ENCODE assay signal across 8 cellular contexts in the genomic region with DNA sequence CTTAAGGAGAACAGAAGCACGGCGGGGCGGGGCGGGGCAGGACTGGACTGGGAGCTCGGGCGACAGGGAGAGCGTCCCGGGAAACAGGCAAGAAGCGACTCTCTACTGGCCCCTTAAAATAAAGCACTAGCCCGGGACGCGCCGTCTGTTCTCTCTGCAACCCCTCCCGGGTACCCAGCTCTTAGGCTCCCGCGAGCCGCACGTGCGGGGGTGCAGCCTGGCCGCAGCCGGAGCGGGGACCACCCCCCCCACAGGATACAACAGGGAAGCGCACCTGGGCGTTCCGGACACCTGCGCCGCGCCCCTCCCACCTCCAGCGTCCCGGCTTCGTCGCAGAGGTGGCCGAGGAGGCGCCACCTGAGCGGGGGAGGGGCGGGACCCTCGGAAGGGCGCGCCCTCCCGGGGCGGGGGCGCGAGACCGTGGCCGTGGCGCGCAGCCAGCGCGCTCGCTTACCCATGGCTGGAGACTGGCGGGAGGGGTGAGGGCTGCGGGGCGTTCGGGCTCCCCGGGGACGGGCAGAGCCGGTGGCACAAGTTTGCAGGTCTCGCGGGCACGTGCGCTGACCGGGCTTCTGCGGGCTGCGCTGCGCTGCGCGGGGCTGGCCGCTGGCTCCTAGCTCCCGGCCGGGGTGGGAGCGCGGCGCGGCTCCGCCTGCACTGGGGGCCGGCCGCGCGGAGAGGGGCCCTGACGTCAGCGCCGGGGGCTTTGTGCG.
A peak's percentile ranks its signal among the peaks of the same experiment; 100 is the strongest.
DNase-seq lines count a peak whose midpoint lies in the region; ATAC-seq and TF ChIP-seq lines count a peak whose summit lies in the region.

No MANE protein-coding gene starts in this region.

- H3K36me3 ChIP-seq in Peyer's patch = no peaks in the 10 kb centered on the region
- H3K36me3 ChIP-seq in duodenal mucosa (ENCODE audit: control insufficient read depth in 1 of 2, insufficient read depth in 2 of 2, low read length in 2 of 2) = no peaks in the 10 kb centered on the region
- H3K36me3 ChIP-seq in mesodermal cell (ENCODE audit: control insufficient read depth, insufficient read depth, low read length) = no peaks in the 10 kb centered on the region
- no peaks in the 10 kb centered on the region for H3K36me3 ChIP-seq in urinary bladder (ENCODE audit: insufficient read depth)

- no peaks in the 10 kb centered on the region for H3K9me3 ChIP-seq in Peyer's patch
- H3K9me3 ChIP-seq in duodenal mucosa (ENCODE audit: control insufficient read depth in 1 of 2, low read length in 2 of 2) = no peaks in the 10 kb centered on the region
- H3K9me3 ChIP-seq in mesodermal cell (ENCODE audit: control insufficient read depth, low read length) = no peaks in the 10 kb centered on the region

- DNase-seq in NCI-H510A treated with DMSO at 0.1 percent for 48 hours (lab: John Stamatoyannopoulos, UW) (peak; percentile 19), NCI-H510A (lab: John Stamatoyannopoulos, UW) (no peak), Peyer's patch (peak in 2 of 3 donors; percentile 46 to 53), SHP77 treated with DMSO at 0.1 percent for 48 hours (lab: John Stamatoyannopoulos, UW) (no peak)

- no peak overlapping the region for H3K27ac ChIP-seq in Peyer's patch
- H3K27ac ChIP-seq in duodenal mucosa (ENCODE audit: low read depth, low read length) = no peak overlapping the region
- H3K27ac ChIP-seq in mesodermal cell (ENCODE audit: low read depth, low read length, severe bottlenecking) = peak overlapping the region; percentile 45
- no peak overlapping the region for H3K27ac ChIP-seq in urinary bladder (ENCODE audit: low read depth)

- WGBS in mesodermal cell (ENCODE audit: insufficient coverage in 2 of 2), 2 experiments = 0% methylated on average over 46 of the region's 83 CpGs; no CpG with 5 or more reads in 1 of the 2 experiments
- WGBS in urinary bladder = under 1% methylated on average over 81 of the region's 83 CpGs

- H3K27me3 ChIP-seq in Peyer's patch (no peaks in the 10 kb centered on the region), duodenal mucosa (ENCODE audit: control insufficient read depth in 1 of 2, insufficient read depth in 2 of 2, low read length in 2 of 2) (peaks cover 0 to 8% of the 10 kb centered on the region in 2 donors)

- TF ChIP-seq POLR2A in Peyer's patch (IDR thresholded peaks at IDR 0.05) = no peak

- no peak overlapping the region for H3K9ac ChIP-seq in duodenal mucosa (ENCODE audit: low read depth in 1 of 2, low read length in 2 of 2)

- H3K4me3 ChIP-seq in Peyer's patch = peak overlapping the region; percentile 20 to 58 (median 48)
- H3K4me3 ChIP-seq in duodenal mucosa (ENCODE audit: low read depth in 1 of 2, low read length in 2 of 2) = peak overlapping the region; percentile 43 to 47
- H3K4me3 ChIP-seq in mesodermal cell (ENCODE audit: extremely low read depth, insufficient read depth, low read length, poor library complexity, severe bottlenecking) = peak overlapping the region; percentile 58
- H3K4me3 ChIP-seq in urinary bladder (ENCODE audit: low read depth, low read length) = peak overlapping the region; percentile 73

- no peaks in the 10 kb centered on the region for H3K4me1 ChIP-seq in Peyer's patch
- H3K4me1 ChIP-seq in duodenal mucosa (ENCODE audit: control insufficient read depth in 1 of 2, insufficient read depth in 2 of 2, low read length in 2 of 2) = no peaks in the 10 kb centered on the region
- peaks cover 4% of the 10 kb centered on the region for H3K4me1 ChIP-seq in mesodermal cell (ENCODE audit: control insufficient read depth, insufficient read depth, low read length, poor library complexity, severe bottlenecking)
- no peaks in the 10 kb centered on the region for H3K4me1 ChIP-seq in urinary bladder (ENCODE audit: insufficient read depth)

- TF ChIP-seq CTCF in Peyer's patch (IDR thresholded peaks at IDR 0.05) = no peak

- no peak for ATAC-seq in HG03520 (IDR thresholded peaks at IDR 0.05; ENCODE audit: unreplicated experiment)

Comparison
In these comparisons a context has a peak if more than half of its experiments do, and no peak if none do; other contexts are left out.
1. DNase-seq: peak in NCI-H510A treated with DMSO at 0.1 percent for 48 hours (single experiment) and Peyer's patch (2 of 3); none in NCI-H510A (single experiment) and SHP77 treated with DMSO at 0.1 percent for 48 hours (single experiment).
2. Peak in every context shown above with its lines, with median percentiles within 50 percentile points of each other: H3K4me3 ChIP-seq.